8 cellular contexts compared by ENCODE assay signal in the genomic region with DNA sequence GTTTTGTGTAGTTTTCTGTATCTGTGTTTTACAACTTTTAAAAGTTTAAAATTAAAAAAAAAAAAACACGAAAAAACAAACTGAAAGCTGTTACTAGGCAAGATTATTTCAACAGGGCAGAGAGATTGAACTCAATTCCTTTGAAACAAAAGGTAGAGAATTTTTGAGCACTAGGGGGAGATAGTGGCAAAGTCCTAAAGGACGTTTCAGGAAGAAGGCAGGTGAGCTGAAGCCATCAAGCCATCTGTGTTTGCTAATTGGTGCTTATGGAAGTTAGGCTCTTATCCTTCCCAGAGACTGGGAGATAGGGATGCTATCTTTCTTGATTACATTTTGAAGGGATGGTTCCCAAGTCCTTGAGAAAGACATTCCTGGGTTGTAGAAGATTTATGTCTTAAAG.
DNase-seq lines count a peak whose midpoint lies in the region; ATAC-seq and TF ChIP-seq lines count a peak whose summit lies in the region.

No MANE protein-coding gene starts in this region.

- no peak overlapping the region for H2AFZ ChIP-seq in OCI-LY7 (ENCODE audit: low read length)

- H4K20me1 ChIP-seq in DOHH2 (ENCODE audit: control insufficient read depth, insufficient read depth, low read depth, low read length) (no peaks in the 10 kb centered on the region), OCI-LY7 (ENCODE audit: insufficient read depth, low read length) (no peaks in the 10 kb centered on the region)

- no peak overlapping the region for H3K4me3 ChIP-seq in DOHH2 (ENCODE audit: low read length)
- no peak overlapping the region for H3K4me3 ChIP-seq in OCI-LY7 (ENCODE audit: low read depth, low read length, poor library complexity, severe bottlenecking)
- no peak overlapping the region for H3K4me3 ChIP-seq in right atrium auricular region

- H3K9me3 ChIP-seq in DOHH2 (ENCODE audit: control insufficient read depth, insufficient read depth, low read length) (no peaks in the 10 kb centered on the region), OCI-LY7 (ENCODE audit: low read length) (no peaks in the 10 kb centered on the region), right atrium auricular region (no peaks in the 10 kb centered on the region)

- CTCF ChIA-PET in OCI-LY7 (lab: Charles Lee; ENCODE audit: unreplicated experiment) = no interaction called here

- H3K4me2 ChIP-seq in DOHH2 (ENCODE audit: low read length) = no peak overlapping the region
- H3K4me2 ChIP-seq in OCI-LY7 (ENCODE audit: low read length) = no peak overlapping the region

- TF ChIP-seq CTCF in DOHH2 (IDR thresholded peaks at IDR 0.05; ENCODE audit: low read depth, low read length, poor library complexity, severe bottlenecking) = peak; percentile 41
- peak; percentile 71 for TF ChIP-seq CTCF in OCI-LY7 (conservative IDR thresholded peaks at IDR 0.05; ENCODE audit: low read length)
- peak in 1 of 2 donors; percentile 46 for TF ChIP-seq CTCF in right atrium auricular region (IDR thresholded peaks at IDR 0.05)

- H3K79me2 ChIP-seq in DOHH2 (ENCODE audit: control insufficient read depth, low read length) (no peaks in the 10 kb centered on the region), OCI-LY7 (ENCODE audit: insufficient read depth, low read depth, low read length) (no peaks in the 10 kb centered on the region)

- H3F3A ChIP-seq in DOHH2 (ENCODE audit: control insufficient read depth, insufficient read depth) = no peaks in the 10 kb centered on the region

- H3K4me1 ChIP-seq in DOHH2 (ENCODE audit: control insufficient read depth, low read length) (peaks cover 8% of the 10 kb centered on the region), OCI-LY7 (ENCODE audit: insufficient read depth, low read length, poor library complexity, severe bottlenecking) (no peaks in the 10 kb centered on the region), right atrium auricular region (no peaks in the 10 kb centered on the region)

- no peak overlapping the region for H3K27ac ChIP-seq in DOHH2 (ENCODE audit: low read depth, low read length)
- H3K27ac ChIP-seq in OCI-LY7 (ENCODE audit: low read depth, low read length, poor library complexity, severe bottlenecking) = no peak overlapping the region
- H3K27ac ChIP-seq in right atrium auricular region = no peak overlapping the region

- no peaks in the 10 kb centered on the region for H3K9me2 ChIP-seq in DOHH2 (replicated peaks; ENCODE audit: control insufficient read depth, low read length)
- no peaks in the 10 kb centered on the region for H3K9me2 ChIP-seq in OCI-LY7 (ENCODE audit: insufficient read depth, low read length)

- POLR2A ChIA-PET in OCI-LY7 (lab: Charles Lee) = interaction anchor here (0.7 kb wide), 1 partner anchor 66 kb away, joined by 4 read pairs; no protein-coding TSS in a partner anchor

- no TSS peak for BruUV-seq in OCI-LY7 (replicated peaks; lab: Mats Ljungman, UMichigan)

- intact Hi-C loops in OCI-LY7 (cut with micrococcal nuclease; ENCODE audit: unreplicated experiment) = no loop called here

- peak; percentile 33 for DNase-seq in OCI-LY7 (ENCODE audit: low spot score)
- DNase-seq in iPS DF 4.7 (ENCODE audit: extremely low read depth, low spot score) = peak; percentile 78
- DNase-seq in NCI-H128 (lab: John Stamatoyannopoulos, UW; ENCODE audit: unreplicated experiment) = no peak
- DNase-seq in right atrium auricular region (ENCODE audit: low spot score) = no peak

- H3K36me3 ChIP-seq in DOHH2 (ENCODE audit: control insufficient read depth, low read length) (no peaks in the 10 kb centered on the region), OCI-LY7 (ENCODE audit: insufficient read depth, low read length) (no peaks in the 10 kb centered on the region), right atrium auricular region (no peaks in the 10 kb centered on the region)

- ATAC-seq in HG03442 (IDR thresholded peaks at IDR 0.05; ENCODE audit: unreplicated experiment) (peak; percentile 40), HG02678 (IDR thresholded peaks at IDR 0.05; ENCODE audit: unreplicated experiment) (no peak), GM19328 (IDR thresholded peaks at IDR 0.05; ENCODE audit: unreplicated experiment) (no peak)

- H3K27me3 ChIP-seq in DOHH2 (ENCODE audit: control insufficient read depth, low read length) (peaks cover 5% of the 10 kb centered on the region; the same call in 1 of the 2 replicates), right atrium auricular region (no peaks in the 10 kb centered on the region)

Comparison
In these comparisons a context has a peak if more than half of its experiments do, and no peak if none do; other contexts are left out.
1. DNase-seq: peak in OCI-LY7 (single experiment) and iPS DF 4.7 (single experiment); none in NCI-H128 (single experiment) and right atrium auricular region (single experiment).